12 cellular contexts compared by ENCODE assay signal in genomic region chr16:2016407-2016922, GRCh38. TPM values are rescaled to one million over a fixed set of nuclear protein-coding genes. Genes with fewer than 3 reads are reported as not detected.
DNase-seq lines count a peak whose midpoint lies in the region; ATAC-seq and TF ChIP-seq lines count a peak whose summit lies in the region.
"Had no signal": no experiment of that assay in that cellular context is flagged by ENCODE, and none has a peak within 500 bp of the region (broad histone marks: within the 10 kb centered on the region; RNA-seq: fewer than 3 reads in every experiment).

No MANE protein-coding gene starts in this region.

- H3K27ac Mint-ChIP-seq in Calu3 (ENCODE audit: unreplicated experiment) = no peak overlapping the region
- no peak overlapping the region for H3K27ac Mint-ChIP-seq in CD4-positive, alpha-beta memory T cell
- H3K27ac Mint-ChIP-seq: stimulated activated memory B cell treated with anti-CD40 and anti-IgM and Interleukin-4, amounts not matched to agents 10 μg/mL and 1 μg/mL and 100 μg/mL, for 72 hours; T-helper 1 cell treated with Interleukin-12 subunit alpha and Interleukin-12 subunit beta and Interleukin-4 antibody, amounts not matched to agents 30 μg/mL and 1 μg/mL, for 36 hours had no signal

- peaks cover 3% of the 10 kb centered on the region; the same call in 1 of the 2 replicates for H3K4me1 ChIP-seq in Panc1 (ENCODE audit: control insufficient read depth, insufficient read depth, low read length)
- H3K4me1 ChIP-seq in CD4-positive, alpha-beta memory T cell (ENCODE audit: insufficient read depth, low read length) = no peaks in the 10 kb centered on the region

- CTCF ChIA-PET in Calu3 (lab: Charles Lee) = interaction anchor here (0.5 to 2.1 kb wide), 2 partner anchors 13 to 16 kb away, joined by 3 to 9 read pairs; no protein-coding TSS in a partner anchor
- CTCF ChIA-PET in Panc1 (lab: Charles Lee) = no interaction called here
- CTCF ChIA-PET in CD4-positive, alpha-beta memory T cell (lab: Charles Lee; ENCODE audit: partially characterized antibody) = interaction anchor here (0.9 to 1.6 kb wide), 4 partner anchors 12 to 134 kb away, joined by 3 to 7 read pairs (median 4); no protein-coding TSS in a partner anchor

- peak; percentile 36 for DNase-seq in Calu3
- no peak for DNase-seq in Panc1 (ENCODE audit: low read depth, low spot score)
- no peak for DNase-seq in fibroblast of the aortic adventitia (ENCODE audit: low read depth)
- no peak for DNase-seq in G401 (ENCODE audit: low spot score)
- DNase-seq in GOT3 (lab: John Stamatoyannopoulos, UW) = no peak
- DNase-seq in CD4-positive, alpha-beta memory T cell = no peak

- peaks cover 8% of the 10 kb centered on the region for H3K4me1 Mint-ChIP-seq in Calu3 (ENCODE audit: low read depth, unreplicated experiment)
- H3K4me1 Mint-ChIP-seq in CD4-positive, alpha-beta memory T cell = peaks cover 0 to 2% (median 0%) of the 10 kb centered on the region in 4 donors

- no peaks in the 10 kb centered on the region; the same call in 1 of the 2 replicates for H3K36me3 ChIP-seq in Panc1 (ENCODE audit: control insufficient read depth, insufficient read depth, low read length)
- no peaks in the 10 kb centered on the region for H3K36me3 ChIP-seq in CD4-positive, alpha-beta memory T cell (ENCODE audit: insufficient read depth, low read length)
- H3K36me3 ChIP-seq: HAP-1, prostate gland had no signal

- peak overlapping the region; percentile 80 for H3K27ac ChIP-seq in 22Rv1
- no peak overlapping the region for H3K27ac ChIP-seq in Panc1 (ENCODE audit: low read length)
- no peak overlapping the region for H3K27ac ChIP-seq in CD4-positive, alpha-beta memory T cell (ENCODE audit: low read depth, low read length)
- H3K27ac ChIP-seq: prostate gland had no signal

- H3K27me3 Mint-ChIP-seq in Calu3 (ENCODE audit: unreplicated experiment) = peaks cover 41% of the 10 kb centered on the region
- peaks cover 8 to 13% of the 10 kb centered on the region in 2 donors for H3K27me3 Mint-ChIP-seq in CD4-positive, alpha-beta memory T cell

- in situ Hi-C loops in Panc1 (cut with HindIII; ENCODE audit: low pct_unique_long_range_greater_than_20kb, low sequenced_read_pairs) (no loop called here), G401 (cut with HindIII; ENCODE audit: low sequenced_read_pairs) (no loop called here)

- peak; percentile 69 for TF ChIP-seq CTCF in 22Rv1 (IDR thresholded peaks at IDR 0.05)
- peak; percentile 71 for TF ChIP-seq CTCF in Calu3 (IDR thresholded peaks at IDR 0.05; ENCODE audit: unreplicated experiment)
- peak; percentile 44 for TF ChIP-seq CTCF in Panc1 (IDR thresholded peaks at IDR 0.05)
- peak; percentile 47 for TF ChIP-seq CTCF in fibroblast of the aortic adventitia (IDR thresholded peaks at IDR 0.05; ENCODE audit: insufficient read depth, low read length)

- no peak for ATAC-seq in Panc1
- no peak for ATAC-seq in GM21381 (IDR thresholded peaks at IDR 0.05; ENCODE audit: unreplicated experiment)
- ATAC-seq: stimulated activated memory B cell treated with anti-CD40 and anti-IgM and Interleukin-4, amounts not matched to agents 10 μg/mL and 1 μg/mL and 100 μg/mL, for 72 hours had no signal

- POLR2A ChIA-PET in Panc1 (lab: Charles Lee) = interaction anchor here (0.5 kb wide), 1 partner anchor 140 kb away, joined by 3 read pairs; no protein-coding TSS in a partner anchor
- POLR2A ChIA-PET in CD4-positive, alpha-beta memory T cell (lab: Charles Lee; ENCODE audit: partially characterized antibody) = no interaction called here

- BruUV-seq in Calu3 (replicated peaks; lab: Mats Ljungman, UMichigan) = no TSS peak
- no TSS peak for BruUV-seq in Panc1 (replicated peaks; lab: Mats Ljungman, UMichigan)

- intact Hi-C loops in Calu3 (cut with micrococcal nuclease; ENCODE audit: unreplicated experiment) = no loop called here
- intact Hi-C loops in Panc1 (cut with micrococcal nuclease; ENCODE audit: unreplicated experiment) = no loop called here
- intact Hi-C loops in CD4-positive, alpha-beta memory T cell (cut with micrococcal nuclease) = no loop called here

- H3K27me3 ChIP-seq in Panc1 (ENCODE audit: control insufficient read depth, insufficient read depth, low read length) = no peaks in the 10 kb centered on the region
- peaks cover 9% of the 10 kb centered on the region for H3K27me3 ChIP-seq in CD4-positive, alpha-beta memory T cell (ENCODE audit: insufficient read depth, low read length)

- H3K4me3 Mint-ChIP-seq in Calu3 (ENCODE audit: low read depth, unreplicated experiment) = no peak overlapping the region
- H3K4me3 Mint-ChIP-seq in CD4-positive, alpha-beta memory T cell = no peak overlapping the region
- H3K4me3 Mint-ChIP-seq: stimulated activated memory B cell treated with anti-CD40 and anti-IgM and Interleukin-4, amounts not matched to agents 10 μg/mL and 1 μg/mL and 100 μg/mL, for 72 hours; T-helper 1 cell treated with Interleukin-12 subunit alpha and Interleukin-12 subunit beta and Interleukin-4 antibody, amounts not matched to agents 30 μg/mL and 1 μg/mL, for 36 hours had no signal

- no peaks in the 10 kb centered on the region for H3K9me3 Mint-ChIP-seq in Calu3 (ENCODE audit: low read depth, unreplicated experiment)
- no peaks in the 10 kb centered on the region for H3K9me3 Mint-ChIP-seq in CD4-positive, alpha-beta memory T cell
- H3K9me3 Mint-ChIP-seq: stimulated activated memory B cell treated with anti-CD40 and anti-IgM and Interleukin-4, amounts not matched to agents 10 μg/mL and 1 μg/mL and 100 μg/mL, for 72 hours; T-helper 1 cell treated with Interleukin-12 subunit alpha and Interleukin-12 subunit beta and Interleukin-4 antibody, amounts not matched to agents 30 μg/mL and 1 μg/mL, for 36 hours had no signal

- peaks cover 2% of the 10 kb centered on the region for H3K36me3 Mint-ChIP-seq in Calu3 (ENCODE audit: insufficient read depth, unreplicated experiment)
- H3K36me3 Mint-ChIP-seq in CD4-positive, alpha-beta memory T cell = no peaks in the 10 kb centered on the region
- H3K36me3 Mint-ChIP-seq: stimulated activated memory B cell treated with anti-CD40 and anti-IgM and Interleukin-4, amounts not matched to agents 10 μg/mL and 1 μg/mL and 100 μg/mL, for 72 hours had no signal

- no peaks in the 10 kb centered on the region for H3K9me3 ChIP-seq in Panc1 (ENCODE audit: control insufficient read depth, insufficient read depth, low read depth, low read length)
- no peaks in the 10 kb centered on the region for H3K9me3 ChIP-seq in CD4-positive, alpha-beta memory T cell (ENCODE audit: control insufficient read depth in 1 of 2, low read length in 2 of 2)
- H3K9me3 ChIP-seq: HAP-1, prostate gland had no signal

- H3K4me3 ChIP-seq in Panc1 (ENCODE audit: low read depth in 2 of 2, low read length in 2 of 2) (no peak overlapping the region), fibroblast of the aortic adventitia (ENCODE audit: low read depth, low read length) (no peak overlapping the region)
- H3K4me3 ChIP-seq in CD4-positive, alpha-beta memory T cell (ENCODE audit: low read length in 2 of 2) = no peak overlapping the region
- H3K4me3 ChIP-seq: HAP-1, prostate gland had no signal

RNA-seq across cellular contexts. Expression of gene NPW, which starts 3.1 kb away (rescaled TPM):
- 1.5 and 4.2 TPM in 2 replicates for total RNA-seq in Calu3 (2022)
- total RNA-seq in Panc1 (2021; ENCODE audit: unreplicated experiment) = 15.3 TPM
- polyA plus RNA-seq in Panc1 (2012; ENCODE audit: insufficient read length) = 42.9 TPM
- 0.45 TPM in 1 of 2 replicates, not detected in the other for total RNA-seq in fibroblast of the aortic adventitia (ENCODE audit: low replicate concordance)
- not detected in 2 replicates for total RNA-seq in G401 (2014; rRNA removed; shearing (Covaris generic))
- total RNA-seq in CD4-positive, alpha-beta memory T cell = not detected
- not detected for polyA plus RNA-seq in CD4-positive, alpha-beta memory T cell

RNA-seq across cellular contexts. Expression of gene ZNF598, which starts 6.8 kb away (rescaled TPM):
- total RNA-seq in Calu3 (2022) (72.4 and 73.1 TPM in 2 replicates), Panc1 (2021; ENCODE audit: unreplicated experiment) (85.7 TPM), fibroblast of the aortic adventitia (ENCODE audit: low replicate concordance) (13.8 and 18.8 TPM in 2 replicates)
- 64.6 TPM for polyA plus RNA-seq in Panc1 (2012; ENCODE audit: insufficient read length)
- 58.0 and 72.1 TPM in 2 replicates for total RNA-seq in G401 (2014; rRNA removed; shearing (Covaris generic))
- total RNA-seq in CD4-positive, alpha-beta memory T cell = 10 to 100 TPM; 48.5 to 49.8 TPM
- 10 to 100 TPM in 1 of 2 donors, 1 to 10 TPM in 1; 3.1 to 10.0 TPM for polyA plus RNA-seq in CD4-positive, alpha-beta memory T cell

RNA-seq across cellular contexts. Expression of gene NHERF2, which starts 10.2 kb away (rescaled TPM):
- total RNA-seq in Calu3 (2022) (15.7 and 22.0 TPM in 2 replicates), Panc1 (2021; ENCODE audit: unreplicated experiment) (174 TPM), fibroblast of the aortic adventitia (ENCODE audit: low replicate concordance) (11.5 and 26.3 TPM in 2 replicates)
- 287 TPM for polyA plus RNA-seq in Panc1 (2012; ENCODE audit: insufficient read length)
- 20.5 and 28.9 TPM in 2 replicates for total RNA-seq in G401 (2014; rRNA removed; shearing (Covaris generic))
- 1 to 10 TPM; 1.7 to 2.1 TPM for total RNA-seq in CD4-positive, alpha-beta memory T cell
- under 1 TPM; 0.16 to 0.40 TPM for polyA plus RNA-seq in CD4-positive, alpha-beta memory T cell

RNA-seq across cellular contexts. Expression of gene SYNGR3, which starts 26.7 kb away (rescaled TPM):
- 3.6 and 3.8 TPM in 2 replicates for total RNA-seq in Calu3 (2022)
- 15.2 TPM for total RNA-seq in Panc1 (2021; ENCODE audit: unreplicated experiment)
- 35.6 TPM for polyA plus RNA-seq in Panc1 (2012; ENCODE audit: insufficient read length)
- total RNA-seq in fibroblast of the aortic adventitia (ENCODE audit: low replicate concordance) = 0.98 and 1.4 TPM in 2 replicates
- total RNA-seq in G401 (2014; rRNA removed; shearing (Covaris generic)) = 30.5 and 36.7 TPM in 2 replicates
- 1 to 10 TPM; 1.6 TPM for total RNA-seq in CD4-positive, alpha-beta memory T cell
- 1 to 10 TPM in 1 of 2 donors, under 1 TPM in 1; 0.50 to 2.2 TPM for polyA plus RNA-seq in CD4-positive, alpha-beta memory T cell

RNA-seq across cellular contexts. Expression of gene NTHL1, which starts 31.2 kb away (rescaled TPM):
- total RNA-seq in Calu3 (2022) (32.8 and 33.8 TPM in 2 replicates), Panc1 (2021; ENCODE audit: unreplicated experiment) (39.8 TPM), fibroblast of the aortic adventitia (ENCODE audit: low replicate concordance) (18.8 and 36.1 TPM in 2 replicates)
- polyA plus RNA-seq in Panc1 (2012; ENCODE audit: insufficient read length) = 71.0 TPM
- 25.2 and 36.6 TPM in 2 replicates for total RNA-seq in G401 (2014; rRNA removed; shearing (Covaris generic))
- 10 to 100 TPM in 1 of 2 experiments, 1 to 10 TPM in 1; 9.3 to 12.0 TPM for total RNA-seq in CD4-positive, alpha-beta memory T cell
- polyA plus RNA-seq in CD4-positive, alpha-beta memory T cell = 10 to 100 TPM; 13.5 to 20.1 TPM
